Comparison of ENCODE assay signal across 8 cellular contexts in the genomic region with DNA sequence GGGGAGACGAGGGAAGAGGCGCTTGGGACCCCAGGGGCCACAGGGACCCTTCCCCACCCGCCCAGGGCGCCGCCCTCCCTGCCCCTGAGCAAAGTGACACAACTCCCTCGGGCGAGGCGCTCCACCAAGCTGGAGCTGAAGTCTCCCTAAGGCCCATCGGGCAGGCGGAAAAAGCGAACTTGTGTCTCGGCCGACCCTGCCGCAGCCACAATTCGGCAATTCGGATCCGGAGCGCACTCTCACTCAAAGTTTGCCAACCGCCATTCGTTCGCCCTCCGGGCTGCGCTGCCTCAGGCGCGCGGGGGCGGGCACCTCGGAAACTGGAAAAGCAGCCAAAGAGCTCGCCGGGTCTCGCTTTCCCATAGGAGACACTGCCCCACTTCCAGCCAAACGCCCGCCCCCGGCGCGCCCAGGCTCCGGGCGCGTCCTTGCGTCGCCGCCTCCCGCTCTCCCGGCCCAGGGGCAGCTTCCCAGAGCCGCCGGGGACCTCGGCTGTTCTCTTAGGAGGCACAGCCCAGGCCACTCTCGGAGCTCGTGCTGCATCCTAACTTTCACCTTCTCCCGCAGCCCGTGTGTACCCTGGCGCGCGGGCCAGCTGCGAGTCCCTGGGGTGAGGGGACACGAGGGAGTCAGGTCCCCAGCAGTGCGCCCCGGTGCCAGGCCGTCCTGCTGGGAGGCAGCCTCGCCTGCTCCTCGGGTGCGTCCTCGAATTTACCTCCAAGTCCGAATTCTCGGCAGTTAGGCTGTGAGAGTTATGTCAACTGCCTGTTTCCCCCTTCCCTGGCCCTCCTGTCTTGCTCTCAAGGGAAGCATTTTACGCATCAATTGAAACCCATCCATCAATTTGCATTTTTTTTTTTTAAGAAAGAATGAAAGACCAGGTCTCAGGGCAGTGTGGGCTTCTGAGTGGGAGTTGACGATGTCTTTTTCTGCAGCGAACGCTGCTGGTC. TPM values are rescaled to one million over a fixed set of nuclear protein-coding genes. Genes with fewer than 3 reads are reported as not detected.
DNase-seq lines count a peak whose midpoint lies in the region; ATAC-seq and TF ChIP-seq lines count a peak whose summit lies in the region.

No MANE protein-coding gene starts in this region.

- DNase-seq in CD1c-positive myeloid dendritic cell (ENCODE audit: extremely low spot score) (peak; percentile 35), GM23338 (ENCODE audit: low spot score) (peak; percentile 71), NCI-H748 treated with DMSO at 0.1 percent for 48 hours (lab: John Stamatoyannopoulos, UW) (peak; percentile 37), amniotic epithelial cell (ENCODE audit: low read depth) (peak; percentile 47), right atrium auricular region (ENCODE audit: low spot score) (peak; percentile 68), posterior cingulate gyrus (peak in 9 of 10 donors; percentile 42 to 93 (median 59))

- no peaks in the 10 kb centered on the region for H3K36me3 ChIP-seq in GM23338 (ENCODE audit: insufficient read depth)
- no peaks in the 10 kb centered on the region for H3K36me3 ChIP-seq in right atrium auricular region

- 0 out of 3 replicates have a peak, but pooled peaks cover 5% of the 10 kb centered on the region for H3K36me3 Mint-ChIP-seq in GM23338 (ENCODE audit: low read depth)

- H3K4me3 Mint-ChIP-seq in GM23338: peak overlapping the region; percentile 76

- no peaks in the 10 kb centered on the region; the same call in 2 of the 3 replicates for H3K9me3 Mint-ChIP-seq in GM23338

- no peaks in the 10 kb centered on the region; the same call in 1 of the 2 replicates for H3F3A ChIP-seq in GM23338 (replicated peaks; ENCODE audit: low read depth)

- H3K27me3 Mint-ChIP-seq in GM23338 (ENCODE audit: insufficient read depth, low read depth, poor library complexity): peaks cover 66% of the 10 kb centered on the region

- H3K79me2 ChIP-seq in GM23338 (replicated peaks; ENCODE audit: insufficient read depth): peaks cover 13% of the 10 kb centered on the region

- H2AFZ ChIP-seq in GM23338: peak overlapping the region; percentile 88

- no peak for TF ChIP-seq CTCF in GM23338 (conservative IDR thresholded peaks at IDR 0.05; ENCODE audit: low read depth in 2 of 2)
- TF ChIP-seq CTCF in right atrium auricular region (IDR thresholded peaks at IDR 0.05): no peak

- H4K20me1 ChIP-seq in GM23338 (replicated peaks; ENCODE audit: insufficient read depth): 0 out of 2 replicates have a peak, but pooled peaks cover 11% of the 10 kb centered on the region

- H3K27me3 ChIP-seq in GM23338 (ENCODE audit: insufficient read depth) (peaks cover 96% of the 10 kb centered on the region), right atrium auricular region (no peaks in the 10 kb centered on the region)

- peak overlapping the region; percentile 89 for H3K4me2 ChIP-seq in GM23338

- H3K27ac ChIP-seq in GM23338 (ENCODE audit: low read depth) (no peak overlapping the region), right atrium auricular region (peak overlapping the region; percentile 93 to 98)

- no peak overlapping the region for H3K27ac Mint-ChIP-seq in GM23338

- H3K4me1 Mint-ChIP-seq in GM23338: peaks cover 32% of the 10 kb centered on the region

- H3K9me2 ChIP-seq in GM23338 (ENCODE audit: insufficient read depth): no peaks in the 10 kb centered on the region

- intact Hi-C loops in posterior cingulate gyrus (cut with DNase I): loop anchor here (2.0 to 10.0 kb wide), 2 partner anchors 95 to 107 kb away; no protein-coding TSS in a partner anchor

- no peaks in the 10 kb centered on the region for H3K9me3 ChIP-seq in right atrium auricular region

- H3K4me1 ChIP-seq in GM23338 (ENCODE audit: insufficient read depth) (peaks cover 27% of the 10 kb centered on the region), right atrium auricular region (peaks cover 0 to 43% of the 10 kb centered on the region in 2 donors)

- ATAC-seq in GM23338 (peak; percentile 14), HG03442 (IDR thresholded peaks at IDR 0.05; ENCODE audit: unreplicated experiment) (no peak), GM21367 (IDR thresholded peaks at IDR 0.05; ENCODE audit: unreplicated experiment) (no peak)

- H3K4me3 ChIP-seq in GM23338: peak overlapping the region; percentile 77
- peak overlapping the region; percentile 70 to 75 for H3K4me3 ChIP-seq in right atrium auricular region

TF ChIP-seq in GM23338, 12 proteins besides CTCF, POLR2A, EP300 and RAD21:
- TF ChIP-seq EZH2 (IDR thresholded peaks at IDR 0.05; ENCODE audit: low read depth, unreplicated experiment) (peak; percentile 68), ZNF114 (CRISPR knock-in tag; IDR thresholded peaks at IDR 0.05) (no peak)

RNA-seq across cellular contexts. Expression of gene KCTD1, which starts 1.4 kb away (rescaled TPM):
- total RNA-seq in GM23338 (2014; rRNA removed; shearing (Covaris generic)): 15.4 and 20.5 TPM in 2 replicates
- polyA plus RNA-seq in GM23338 (2016; fragmentation: Nextera tagmentation; extraction: Ambion mirVana): 7.1 and 8.9 TPM in 2 replicates
- 10 to 100 TPM; 35.1 to 44.4 TPM for total RNA-seq in right atrium auricular region
